ENCODE assay signal across 7 cellular contexts in genomic region chr4:110165382-110166285, GRCh38. TPM values are rescaled to one million over a fixed set of nuclear protein-coding genes. Genes with fewer than 3 reads are reported as not detected.
DNase-seq lines count a peak whose midpoint lies in the region; ATAC-seq, FAIRE-seq and TF ChIP-seq lines count a peak whose summit lies in the region.

No MANE protein-coding gene starts in this region.

- H3K27ac ChIP-seq in K562 (ENCODE audit: extremely low read depth, low read depth, low read length) (peak overlapping the region; percentile 47; the same call in 2 of the 3 replicates), dorsolateral prefrontal cortex (no peak overlapping the region), neuronal stem cell (replicated peaks; ENCODE audit: low read length) (no peak overlapping the region)

- DNase-seq in HPDE6-E6E7 (ENCODE audit: extremely low spot score) (peak; percentile 67), T-helper 9 cell (peak; percentile 14), K562 (ENCODE audit: extremely low read depth in 1 of 4, low spot score in 3 of 4) (peak in 3 of 4 experiments; percentile 24 to 45 (median 29)), omental fat pad (ENCODE audit: low spot score) (no peak), dorsolateral prefrontal cortex (no peak), neuronal stem cell (ENCODE audit: low spot score) (no peak)

- ATAC-seq in GM19035 (IDR thresholded peaks at IDR 0.05; ENCODE audit: unreplicated experiment) (peak; percentile 62), K562 (peak; percentile 69), omental fat pad (ENCODE audit: low FRiP score) (peak; percentile 50)

- CTCF ChIA-PET in K562 (lab: Yijun Ruan, JAX; ENCODE audit: low intra/inter-chr PET ratio): no interaction called here

- TF ChIP-seq CTCF in K562 (IDR thresholded peaks at IDR 0.05 in 2 of 3, conservative IDR thresholded peaks at IDR 0.05 in 1 of 3; ENCODE audit: insufficient read depth in 2 of 3, low read depth in 1 of 3, low read length in 3 of 3) (no peak), omental fat pad (IDR thresholded peaks at IDR 0.05) (no peak), dorsolateral prefrontal cortex (IDR thresholded peaks at IDR 0.05 in 54 of 56, conservative IDR thresholded peaks at IDR 0.05 in 2 of 56; ENCODE audit: low read depth in 1 of 56, partially characterized antibody in 56 of 56) (no peak)

- in situ Hi-C loops in K562 (cut with MboI): no loop called here

- no peak overlapping the region for H2BK120ac ChIP-seq in neuronal stem cell (ENCODE audit: low read depth, low read length)

- H3K4me2 ChIP-seq in K562 (ENCODE audit: insufficient read depth, low read length): no peak overlapping the region
- H3K4me2 ChIP-seq in neuronal stem cell (ENCODE audit: insufficient read depth, low read length, poor library complexity, severe bottlenecking): no peak overlapping the region

- no peak overlapping the region for H4K91ac ChIP-seq in neuronal stem cell (ENCODE audit: low read depth, low read length, poor library complexity)

- peaks cover 37% of the 10 kb centered on the region for H3K79me2 ChIP-seq in K562 (ENCODE audit: control insufficient read depth, insufficient read depth, low read length)

- intact Hi-C loops in K562 (cut with micrococcal nuclease) (no loop called here), dorsolateral prefrontal cortex (cut with DNase I) (no loop called here)

- POLR2A ChIA-PET in K562 (lab: Yijun Ruan, JAX): interaction anchor here (1.2 to 2.8 kb wide), 3 partner anchors 10 to 14 kb away, joined by 3 to 11 read pairs (median 4); no protein-coding TSS in a partner anchor

- H3K14ac ChIP-seq in neuronal stem cell (ENCODE audit: low read length): no peak overlapping the region

- no peak overlapping the region for H3K18ac ChIP-seq in neuronal stem cell (ENCODE audit: low read length)

- peak; percentile 24; the same call in 1 of the 2 replicates for TF ChIP-seq POLR2A in K562 (conservative IDR thresholded peaks at IDR 0.05)

- TF ChIP-seq RAD21 in K562 (CRISPR knock-in tag; conservative IDR thresholded peaks at IDR 0.05 in 1 of 2, IDR thresholded peaks at IDR 0.05 in 1 of 2): no peak

- H4K20me1 ChIP-seq in K562 (replicated peaks; ENCODE audit: control insufficient read depth, insufficient read depth, low read length): no peaks in the 10 kb centered on the region; the same call in 1 of the 2 replicates

- no TSS peak for BruUV-seq in K562 (replicated peaks; lab: Mats Ljungman, UMichigan)

- no peak overlapping the region for H2BK12ac ChIP-seq in neuronal stem cell (ENCODE audit: low read length)

- H2AFZ ChIP-seq in K562 (ENCODE audit: low read depth, low read length) (peak overlapping the region; percentile 47; the same call in 1 of the 2 replicates), neuronal stem cell (ENCODE audit: low read length) (no peak overlapping the region)

- H3K79me1 ChIP-seq in neuronal stem cell (ENCODE audit: low read depth, low read length): peaks cover 3% of the 10 kb centered on the region

- no peaks in the 10 kb centered on the region for H3K27me3 ChIP-seq in K562 (ENCODE audit: control insufficient read depth in 2 of 2, insufficient read depth in 2 of 2, low read length in 2 of 2)
- no peaks in the 10 kb centered on the region for H3K27me3 ChIP-seq in dorsolateral prefrontal cortex
- no peaks in the 10 kb centered on the region for H3K27me3 ChIP-seq in neuronal stem cell (ENCODE audit: control insufficient read depth in 3 of 3, insufficient read depth in 3 of 3, low read depth in 1 of 3, low read length in 3 of 3)

- no peak overlapping the region; a peak in 2 of 4 replicates for H3K9ac ChIP-seq in K562 (ENCODE audit: insufficient read depth in 1 of 2, low read depth in 2 of 2, low read length in 2 of 2)
- H3K9ac ChIP-seq in neuronal stem cell (ENCODE audit: low read depth, low read length, poor library complexity): no peak overlapping the region

- peak; percentile 37 for FAIRE-seq in K562 (lab: Jason Lieb, UNC)

- no peak overlapping the region for H2AK5ac ChIP-seq in neuronal stem cell (ENCODE audit: low read depth, low read length)

- H3K23ac ChIP-seq in neuronal stem cell (ENCODE audit: low read depth, low read length, poor library complexity): no peak overlapping the region

- H3K4ac ChIP-seq in neuronal stem cell (ENCODE audit: low read length): no peak overlapping the region

- TF ChIP-seq EP300 in K562 (IDR thresholded peaks at IDR 0.05; ENCODE audit: low read length): no peak

- H3K36me3 ChIP-seq in K562 (ENCODE audit: control insufficient read depth, insufficient read depth, low read length): peaks cover 67% of the 10 kb centered on the region
- H3K36me3 ChIP-seq in neuronal stem cell (replicated peaks in 1 of 2; ENCODE audit: control insufficient read depth in 2 of 2, insufficient read depth in 2 of 2, low read length in 2 of 2): peaks cover 10 to 97% of the 10 kb centered on the region in 2 donors

- peaks cover 6 to 25% of the 10 kb centered on the region in 2 experiments; a peak in 4 of 5 replicates for H3K4me1 ChIP-seq in K562 (replicated peaks in 1 of 2; ENCODE audit: control insufficient read depth in 2 of 2, insufficient read depth in 2 of 2, low read length in 2 of 2)
- peaks cover 0 to 4% of the 10 kb centered on the region in 2 donors for H3K4me1 ChIP-seq in neuronal stem cell (ENCODE audit: control insufficient read depth in 2 of 2, insufficient read depth in 1 of 2, low read depth in 1 of 2, low read length in 2 of 2)

- no peaks in the 10 kb centered on the region for H3K9me1 ChIP-seq in K562 (ENCODE audit: control insufficient read depth, insufficient read depth, low read length)

- H3K9me3 ChIP-seq in K562 (replicated peaks; ENCODE audit: control insufficient read depth, insufficient read depth, low read depth, low read length) (no peaks in the 10 kb centered on the region), neuronal stem cell (replicated peaks in 1 of 2; ENCODE audit: control insufficient read depth in 2 of 2, insufficient read depth in 1 of 2, low read depth in 1 of 2, low read length in 2 of 2) (no peaks in the 10 kb centered on the region)

- H3K4me3 ChIP-seq in K562: no peak overlapping the region
- no peak overlapping the region for H3K4me3 ChIP-seq in dorsolateral prefrontal cortex
- no peak overlapping the region for H3K4me3 ChIP-seq in neuronal stem cell (ENCODE audit: low read length in 2 of 2)

- H2BK15ac ChIP-seq in neuronal stem cell (ENCODE audit: low read length): no peak overlapping the region

- H2BK5ac ChIP-seq in neuronal stem cell (ENCODE audit: low read length): no peak overlapping the region

- 14% methylated on average over 5 of the region's 5 CpGs for WGBS in K562 (ENCODE audit: insufficient coverage, low coverage, missing lambda C conversion rate)
- WGBS in neuronal stem cell (ENCODE audit: extremely low coverage in 2 of 2, insufficient read length in 2 of 2, insufficient replicate concordance in 1 of 2), 2 donors: no CpG with 5 or more reads among the region's 5 CpGs

- no peak overlapping the region for H4K8ac ChIP-seq in neuronal stem cell (ENCODE audit: low read depth, low read length)

TF ChIP-seq in K562, 482 proteins besides CTCF, POLR2A, EP300 and RAD21 (continues in another document):
- TF ChIP-seq PBX2 (CRISPR knock-in tag; IDR thresholded peaks at IDR 0.05; ENCODE audit: low read depth) (no peak), PBX2 (tag; conservative IDR thresholded peaks at IDR 0.05; ENCODE audit: low read depth) (peak; percentile 91), TEAD2 (tag; IDR thresholded peaks at IDR 0.05) (no peak), ZNF584 (CRISPR knock-in tag; IDR thresholded peaks at IDR 0.05; ENCODE audit: low read depth) (no peak), DPF2 (IDR thresholded peaks at IDR 0.05) (peak; percentile 49; the same call in 1 of the 2 replicates), ZFX (CRISPR knock-in tag; IDR thresholded peaks at IDR 0.05) (no peak), SMARCB1 (IDR thresholded peaks at IDR 0.05; ENCODE audit: insufficient read length, low read depth) (no peak)

RNA-seq across cellular contexts. Expression of gene ELOVL6, which starts 32.8 kb away (rescaled TPM):
- total RNA-seq in K562 (2011; cell fraction: chromatin; rRNA removed; ENCODE audit: low replicate concordance): 35.9 and 91.6 TPM in 2 replicates
- 22.5 and 58.2 TPM in 2 replicates for total RNA-seq in K562 (2011; cell fraction: nucleolus; rRNA removed)
- total RNA-seq in K562 (2011; cell fraction: nucleoplasm; rRNA removed): 57.6 and 78.6 TPM in 2 replicates
- total RNA-seq in K562 (2014; rRNA removed): 18.3 and 18.4 TPM in 2 replicates
- total RNA-seq in K562 (2014; rRNA removed; fragmentation: Illumina TruSeq; extraction: Trizol): 51.0 and 56.5 TPM in 2 replicates
- total RNA-seq in K562 (2015; rRNA removed; fragmentation: Illumina TruSeq; extraction: Trizol): 34.0 and 36.4 TPM in 2 replicates
- total RNA-seq in K562 (2021): 50.4 and 55.0 TPM in 2 replicates
- 72.9 and 81.1 TPM in 2 replicates for polyA plus RNA-seq in K562 (2011; rRNA removed)
- 21.1 and 30.4 TPM in 2 replicates for polyA plus RNA-seq in K562 (2011; cell fraction: cytosol; rRNA removed)
- 29.4 and 50.1 TPM in 2 replicates for polyA plus RNA-seq in K562 (2011; cell fraction: nucleus; rRNA removed)
- polyA plus RNA-seq in K562 (2012): 31.1 and 56.7 TPM in 2 replicates
- polyA plus RNA-seq in K562 (2014; fragmentation: Illumina TruSeq; extraction: Trizol): 58.8 and 82.6 TPM in 2 replicates
- 10 to 100 TPM; 30.9 to 31.0 TPM for polyA plus RNA-seq in K562 (2014; fragmentation: Nextera tagmentation; extraction: Ambion mirVana)
- 46.0 and 77.8 TPM in 2 replicates for polyA plus RNA-seq in K562 (2014; rRNA removed)
- polyA minus RNA-seq in K562 (2011; rRNA and poly(A)+ RNA removed): 66.7 and 67.9 TPM in 2 replicates
- 18.6 and 21.9 TPM in 2 replicates for polyA minus RNA-seq in K562 (2011; cell fraction: cytosol; rRNA and poly(A)+ RNA removed)
- polyA minus RNA-seq in K562 (2011; cell fraction: nucleus; rRNA and poly(A)+ RNA removed): 19.7 and 20.5 TPM in 2 replicates
- total RNA-seq in omental fat pad: 1 to 10 TPM; 2.2 to 5.8 (median 5.0) TPM
- 10 to 100 TPM; 16.7 to 42.3 (median 28.2) TPM for total RNA-seq in dorsolateral prefrontal cortex
- 73.8 TPM for polyA plus RNA-seq in neuronal stem cell (2013, experiment 1 of 2)
- 73.6 TPM for polyA plus RNA-seq in neuronal stem cell (2013, experiment 2 of 2)

Comparison
In these comparisons a context has a peak if more than half of its experiments do, and no peak if none do; other contexts are left out.
1. DNase-seq: peak in HPDE6-E6E7 (single experiment), T-helper 9 cell (single experiment) and K562 (3 of 4); none in omental fat pad (single experiment), dorsolateral prefrontal cortex (0 of 10) and neuronal stem cell (single experiment).
2. Peak in every context shown above with its lines, with median percentiles within 50 percentile points of each other: ATAC-seq.